Comparison of ENCODE assay signal across 8 cellular contexts in the genomic region with DNA sequence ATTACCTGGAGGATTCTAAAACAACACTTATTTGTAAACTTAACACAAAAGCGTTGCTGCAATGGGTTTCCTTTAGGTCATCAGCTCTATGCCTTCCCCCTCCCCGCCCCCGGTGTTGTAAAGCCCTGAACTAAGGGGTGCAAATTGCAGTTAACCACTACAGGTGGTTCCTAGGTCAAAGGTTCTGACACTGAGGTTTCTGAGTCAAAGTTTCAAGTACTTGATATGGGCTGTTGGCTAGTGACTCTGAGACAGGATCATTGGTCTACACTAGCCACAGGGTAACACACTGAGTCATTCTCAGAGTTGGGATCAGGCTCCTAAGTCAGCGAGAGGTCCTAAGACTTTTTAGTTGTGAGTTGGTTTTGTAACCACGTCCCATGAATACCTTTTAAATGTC. TPM values are rescaled to one million over a fixed set of nuclear protein-coding genes. Genes with fewer than 3 reads are reported as not detected.
DNase-seq lines count a peak whose midpoint lies in the region; ATAC-seq and TF ChIP-seq lines count a peak whose summit lies in the region.

No MANE protein-coding gene starts in this region.

- H3K9me3 Mint-ChIP-seq in activated naive CD8-positive, alpha-beta T cell treated with anti-CD3 and anti-CD28 coated beads, Interleukin-2, amount 10 ng/mL, durations not matched to agents 7 days and 5 days, result peaks cover 2% of the 10 kb centered on the region
- peaks cover 2% of the 10 kb centered on the region for H3K9me3 Mint-ChIP-seq in Calu3 (ENCODE audit: low read depth, unreplicated experiment)

- ATAC-seq in GM19438 (IDR thresholded peaks at IDR 0.05; ENCODE audit: low read depth, unreplicated experiment), result peak; percentile 80
- peak; percentile 84 for ATAC-seq in HG03280 (IDR thresholded peaks at IDR 0.05; ENCODE audit: unreplicated experiment)
- ATAC-seq in activated naive CD8-positive, alpha-beta T cell treated with anti-CD3 and anti-CD28 coated beads, Interleukin-2, amount 10 ng/mL, durations not matched to agents 7 days and 5 days (ENCODE audit: low read depth), result peak; percentile 82

- TF ChIP-seq CTCF in GM10266 (IDR thresholded peaks at IDR 0.05; ENCODE audit: control insufficient read depth, insufficient read depth, low read depth, missing control alignments), result no peak
- TF ChIP-seq CTCF in Calu3 (IDR thresholded peaks at IDR 0.05; ENCODE audit: unreplicated experiment), result no peak

- H3K4me3 Mint-ChIP-seq in activated naive CD8-positive, alpha-beta T cell treated with anti-CD3 and anti-CD28 coated beads, Interleukin-2, amount 10 ng/mL, durations not matched to agents 7 days and 5 days, result peak overlapping the region; percentile 38
- H3K4me3 Mint-ChIP-seq in Calu3 (ENCODE audit: low read depth, unreplicated experiment), result no peak overlapping the region

- intact Hi-C loops in Calu3 (cut with micrococcal nuclease; ENCODE audit: unreplicated experiment), result no loop called here

- CTCF ChIA-PET in Calu3 (lab: Charles Lee), result no interaction called here

- peaks cover 3% of the 10 kb centered on the region for H3K27me3 Mint-ChIP-seq in activated naive CD8-positive, alpha-beta T cell treated with anti-CD3 and anti-CD28 coated beads, Interleukin-2, amount 10 ng/mL, durations not matched to agents 7 days and 5 days
- H3K27me3 Mint-ChIP-seq in Calu3 (ENCODE audit: unreplicated experiment), result no peaks in the 10 kb centered on the region

- peaks cover 4% of the 10 kb centered on the region for H3K36me3 Mint-ChIP-seq in activated naive CD8-positive, alpha-beta T cell treated with anti-CD3 and anti-CD28 coated beads, Interleukin-2, amount 10 ng/mL, durations not matched to agents 7 days and 5 days
- peaks cover 21% of the 10 kb centered on the region for H3K36me3 Mint-ChIP-seq in Calu3 (ENCODE audit: insufficient read depth, unreplicated experiment)

- DNase-seq in GM10266 (ENCODE audit: extremely low spot score) (peak; percentile 63), NCI-H69 (lab: John Stamatoyannopoulos, UW) (no peak), GM03348 (ENCODE audit: low spot score) (no peak), NCI-H2196 (lab: John Stamatoyannopoulos, UW; ENCODE audit: unreplicated experiment) (no peak), Calu3 (no peak)
- no peak for DNase-seq in activated naive CD8-positive, alpha-beta T cell treated with anti-CD3 and anti-CD28 coated beads, Interleukin-2, amount 10 ng/mL, durations not matched to agents 7 days and 5 days

- no TSS peak for BruUV-seq in Calu3 (replicated peaks; lab: Mats Ljungman, UMichigan)

- H3K4me1 Mint-ChIP-seq in activated naive CD8-positive, alpha-beta T cell treated with anti-CD3 and anti-CD28 coated beads, Interleukin-2, amount 10 ng/mL, durations not matched to agents 7 days and 5 days, result peaks cover 34% of the 10 kb centered on the region
- H3K4me1 Mint-ChIP-seq in Calu3 (ENCODE audit: low read depth, unreplicated experiment), result peaks cover 88% of the 10 kb centered on the region

- POLR2A ChIA-PET in activated naive CD8-positive, alpha-beta T cell treated with anti-CD3 and anti-CD28 coated beads, Interleukin-2, amount 10 ng/mL, durations not matched to agents 7 days and 5 days (lab: Charles Lee), result no interaction called here

- no peak overlapping the region for H3K27ac Mint-ChIP-seq in activated naive CD8-positive, alpha-beta T cell treated with anti-CD3 and anti-CD28 coated beads, Interleukin-2, amount 10 ng/mL, durations not matched to agents 7 days and 5 days
- H3K27ac Mint-ChIP-seq in Calu3 (ENCODE audit: unreplicated experiment), result no peak overlapping the region

RNA-seq across cellular contexts. Expression of a gene that starts 15.4 kb away (rescaled TPM):
- under 1 TPM in 1 of 2 experiments, not detected in 1; 0.19 TPM for total RNA-seq in activated naive CD8-positive, alpha-beta T cell treated with anti-CD3 and anti-CD28 coated beads, Interleukin-2, amount 10 ng/mL, durations not matched to agents 7 days and 5 days
- total RNA-seq in Calu3 (2022), result 4.1 and 15.5 TPM in 2 replicates

RNA-seq across cellular contexts. Expression of a gene that starts 36.8 kb away (rescaled TPM):
- not detected for total RNA-seq in activated naive CD8-positive, alpha-beta T cell treated with anti-CD3 and anti-CD28 coated beads, Interleukin-2, amount 10 ng/mL, durations not matched to agents 7 days and 5 days
- total RNA-seq in Calu3 (2022), result 6.4 and 14.4 TPM in 2 replicates

RNA-seq across cellular contexts. Expression of a gene that starts 56.7 kb away (rescaled TPM):
- 10 to 100 TPM; 38.9 to 40.3 TPM for total RNA-seq in activated naive CD8-positive, alpha-beta T cell treated with anti-CD3 and anti-CD28 coated beads, Interleukin-2, amount 10 ng/mL, durations not matched to agents 7 days and 5 days
- total RNA-seq in Calu3 (2022), result 27.4 and 42.5 TPM in 2 replicates
